In genomic region chr16:1705324-1705687, GRCh38 we compare ENCODE assay signal across 1 cellular context.
A peak's percentile ranks its signal among the peaks of the same experiment; 100 is the strongest.
TF ChIP-seq lines count a peak whose summit lies in the region.

No MANE protein-coding gene starts in this region.

TF ChIP-seq in H1, 55 proteins besides CTCF, POLR2A, EP300 and RAD21:
- peak; percentile 2 for TF ChIP-seq ASH2L (IDR thresholded peaks at IDR 0.05; ENCODE audit: low read length)
